Comparison of ENCODE assay signal across 1 cellular context in the genomic region with DNA sequence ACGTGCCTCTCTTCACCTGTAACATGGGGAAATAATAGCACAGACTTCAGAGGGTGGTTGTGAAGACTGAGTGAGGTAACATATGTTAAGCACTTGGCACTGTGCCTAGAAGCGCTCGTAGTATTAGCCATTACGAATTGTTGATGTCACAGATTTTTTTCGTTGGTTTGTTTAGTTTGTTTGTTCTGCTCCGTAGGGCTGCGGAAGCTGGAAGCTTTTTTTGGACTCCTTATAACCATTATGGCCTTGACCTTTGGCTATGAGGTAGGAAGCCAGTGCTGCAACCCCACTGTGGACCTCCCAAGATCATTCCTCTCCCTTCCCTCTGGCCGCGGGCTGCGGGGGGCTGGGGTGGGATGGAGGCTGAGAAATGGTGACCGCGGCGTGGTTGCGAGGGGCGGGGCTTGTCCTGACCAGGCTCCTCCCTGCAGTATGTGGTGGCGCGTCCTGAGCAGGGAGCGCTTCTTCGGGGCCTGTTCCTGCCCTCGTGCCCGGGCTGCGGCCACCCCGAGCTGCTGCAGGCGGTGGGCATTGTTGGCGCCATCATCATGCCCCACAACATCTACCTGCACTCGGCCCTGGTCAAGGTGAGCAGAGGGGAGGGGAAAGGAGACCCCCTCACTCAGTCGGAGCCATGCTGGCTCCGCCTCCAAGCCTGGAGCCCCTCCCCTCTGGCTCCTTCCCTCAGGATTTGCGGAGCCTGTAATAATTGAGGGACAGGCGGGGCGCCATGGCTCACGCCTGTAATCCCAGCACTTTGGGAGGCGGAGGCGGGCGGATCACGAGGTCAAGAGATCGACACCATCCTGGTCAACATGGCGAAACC.
TF ChIP-seq lines count a peak whose summit lies in the region.

No MANE protein-coding gene starts in this region.

TF ChIP-seq in HepG2, 621 proteins besides CTCF, POLR2A, EP300 and RAD21 (continued from another document and continues in another):
- TF ChIP-seq ZNF816 (CRISPR knock-in tag; IDR thresholded peaks at IDR 0.05; ENCODE audit: borderline replicate concordance) (no peak), ZNF207 (IDR thresholded peaks at IDR 0.05; ENCODE audit: borderline replicate concordance) (no peak), SMAD3 (CRISPR knock-in tag; IDR thresholded peaks at IDR 0.05) (no peak), KLF15 (CRISPR knock-in tag; IDR thresholded peaks at IDR 0.05; ENCODE audit: borderline replicate concordance) (no peak), ZNF652 (CRISPR knock-in tag; IDR thresholded peaks at IDR 0.05; ENCODE audit: borderline replicate concordance, low read depth) (no peak), PLRG1 (conservative IDR thresholded peaks at IDR 0.05) (no peak), PAX8 (CRISPR knock-in tag; IDR thresholded peaks at IDR 0.05; ENCODE audit: borderline replicate concordance) (no peak), ZNF7 (CRISPR knock-in tag; IDR thresholded peaks at IDR 0.05) (no peak), TCF12 (IDR thresholded peaks at IDR 0.05) (no peak), TCF12 (CRISPR knock-in tag; IDR thresholded peaks at IDR 0.05) (no peak), NR2F2 (IDR thresholded peaks at IDR 0.05; ENCODE audit: borderline replicate concordance, low read depth) (peak; percentile 56), GZF1 (CRISPR knock-in tag; IDR thresholded peaks at IDR 0.05) (no peak), RARA (CRISPR knock-in tag; IDR thresholded peaks at IDR 0.05) (peak; percentile 85), NFIB (CRISPR knock-in tag; IDR thresholded peaks at IDR 0.05; ENCODE audit: borderline replicate concordance) (no peak), SRSF1 (optimal IDR thresholded peaks at IDR 0.05; ENCODE audit: low read depth, low read length) (no peak), NFIC (IDR thresholded peaks at IDR 0.05; ENCODE audit: low read length) (peak; percentile 91), MYC (CRISPR knock-in tag; IDR thresholded peaks at IDR 0.05; ENCODE audit: borderline replicate concordance) (no peak), ZNF572 (CRISPR knock-in tag; IDR thresholded peaks at IDR 0.05) (no peak), SPEN (CRISPR knock-in tag; IDR thresholded peaks at IDR 0.05; ENCODE audit: low read depth) (peak; percentile 16; the same call in 1 of the 2 replicates), AGO1 (IDR thresholded peaks at IDR 0.05; ENCODE audit: low read depth, low read length, poor library complexity, severe bottlenecking) (no peak), ZNF615 (CRISPR knock-in tag; IDR thresholded peaks at IDR 0.05; ENCODE audit: borderline replicate concordance) (no peak), ZFP36L2 (CRISPR knock-in tag; IDR thresholded peaks at IDR 0.05) (no peak), TAF15 (IDR thresholded peaks at IDR 0.05; ENCODE audit: low read depth, low read length, poor library complexity, severe bottlenecking) (no peak), ZNF251 (CRISPR knock-in tag; IDR thresholded peaks at IDR 0.05) (no peak), ZMYM2 (CRISPR knock-in tag; IDR thresholded peaks at IDR 0.05) (no peak), ZNF34 (CRISPR knock-in tag; IDR thresholded peaks at IDR 0.05; ENCODE audit: borderline replicate concordance) (no peak), HNF4G (IDR thresholded peaks at IDR 0.05; ENCODE audit: borderline replicate concordance, low read depth, low read length) (peak; percentile 61; the same call in 1 of the 2 replicates), HNF4G (CRISPR knock-in tag; IDR thresholded peaks at IDR 0.05; ENCODE audit: borderline replicate concordance, low read depth) (no peak), ZNF335 (CRISPR knock-in tag; IDR thresholded peaks at IDR 0.05) (no peak), ZNF44 (CRISPR knock-in tag; IDR thresholded peaks at IDR 0.05) (no peak), ZSCAN9 (CRISPR knock-in tag; IDR thresholded peaks at IDR 0.05; ENCODE audit: borderline replicate concordance) (no peak), ZNF557 (CRISPR knock-in tag; IDR thresholded peaks at IDR 0.05) (no peak), SCMH1 (CRISPR knock-in tag; IDR thresholded peaks at IDR 0.05; ENCODE audit: borderline replicate concordance) (no peak), CREB1 (IDR thresholded peaks at IDR 0.05) (peak; percentile 78; the same call in 1 of the 2 replicates), CREB1 (CRISPR knock-in tag; IDR thresholded peaks at IDR 0.05) (peak; percentile 87), HMG20A (CRISPR knock-in tag; IDR thresholded peaks at IDR 0.05; ENCODE audit: borderline replicate concordance) (peak; percentile 35; the same call in 1 of the 2 replicates), YY1 (IDR thresholded peaks at IDR 0.05; ENCODE audit: insufficient read depth, insufficient replicate concordance, low read depth, low read length) (peak; percentile 8), ZNF724P (CRISPR knock-in tag; IDR thresholded peaks at IDR 0.05; ENCODE audit: borderline replicate concordance) (no peak), SYNCRIP (IDR thresholded peaks at IDR 0.05; ENCODE audit: insufficient read depth, low read depth, low read length) (no peak), XBP1 (CRISPR knock-in tag; IDR thresholded peaks at IDR 0.05) (no peak), ATF7 (IDR thresholded peaks at IDR 0.05) (no peak), ATF7 (CRISPR knock-in tag; IDR thresholded peaks at IDR 0.05) (0 out of 2 replicates have a peak, but pooled peaks have one; percentile 29), HCFC1 (IDR thresholded peaks at IDR 0.05; ENCODE audit: low read depth, low read length) (no peak), CC2D1A (CRISPR knock-in tag; IDR thresholded peaks at IDR 0.05) (no peak), SP1 (IDR thresholded peaks at IDR 0.05) (no peak), SP1 (CRISPR knock-in tag; IDR thresholded peaks at IDR 0.05) (no peak), GTF2F1 (IDR thresholded peaks at IDR 0.05; ENCODE audit: low read length) (no peak), ZNF792 (CRISPR knock-in tag; IDR thresholded peaks at IDR 0.05) (no peak), ONECUT2 (CRISPR knock-in tag; IDR thresholded peaks at IDR 0.05) (no peak), LCORL (IDR thresholded peaks at IDR 0.05) (no peak), LCORL (CRISPR knock-in tag; IDR thresholded peaks at IDR 0.05) (peak; percentile 65; the same call in 1 of the 2 replicates), NAIF1 (CRISPR knock-in tag; IDR thresholded peaks at IDR 0.05; ENCODE audit: borderline replicate concordance) (no peak), NFKB2 (CRISPR knock-in tag; IDR thresholded peaks at IDR 0.05; ENCODE audit: borderline replicate concordance) (no peak), FOXA3 (CRISPR knock-in tag; IDR thresholded peaks at IDR 0.05) (no peak), ZFP90 (CRISPR knock-in tag; IDR thresholded peaks at IDR 0.05; ENCODE audit: borderline replicate concordance) (no peak), HHEX (CRISPR knock-in tag; IDR thresholded peaks at IDR 0.05) (no peak), SNAI1 (CRISPR knock-in tag; IDR thresholded peaks at IDR 0.05; ENCODE audit: borderline replicate concordance) (no peak), CHD2 (IDR thresholded peaks at IDR 0.05; ENCODE audit: low read depth, low read length) (no peak), ZFP37 (CRISPR knock-in tag; IDR thresholded peaks at IDR 0.05; ENCODE audit: borderline replicate concordance) (no peak), ZNF331 (CRISPR knock-in tag; IDR thresholded peaks at IDR 0.05) (peak; percentile 31; the same call in 1 of the 2 replicates)
- TF ChIP-seq, protein P1, sequence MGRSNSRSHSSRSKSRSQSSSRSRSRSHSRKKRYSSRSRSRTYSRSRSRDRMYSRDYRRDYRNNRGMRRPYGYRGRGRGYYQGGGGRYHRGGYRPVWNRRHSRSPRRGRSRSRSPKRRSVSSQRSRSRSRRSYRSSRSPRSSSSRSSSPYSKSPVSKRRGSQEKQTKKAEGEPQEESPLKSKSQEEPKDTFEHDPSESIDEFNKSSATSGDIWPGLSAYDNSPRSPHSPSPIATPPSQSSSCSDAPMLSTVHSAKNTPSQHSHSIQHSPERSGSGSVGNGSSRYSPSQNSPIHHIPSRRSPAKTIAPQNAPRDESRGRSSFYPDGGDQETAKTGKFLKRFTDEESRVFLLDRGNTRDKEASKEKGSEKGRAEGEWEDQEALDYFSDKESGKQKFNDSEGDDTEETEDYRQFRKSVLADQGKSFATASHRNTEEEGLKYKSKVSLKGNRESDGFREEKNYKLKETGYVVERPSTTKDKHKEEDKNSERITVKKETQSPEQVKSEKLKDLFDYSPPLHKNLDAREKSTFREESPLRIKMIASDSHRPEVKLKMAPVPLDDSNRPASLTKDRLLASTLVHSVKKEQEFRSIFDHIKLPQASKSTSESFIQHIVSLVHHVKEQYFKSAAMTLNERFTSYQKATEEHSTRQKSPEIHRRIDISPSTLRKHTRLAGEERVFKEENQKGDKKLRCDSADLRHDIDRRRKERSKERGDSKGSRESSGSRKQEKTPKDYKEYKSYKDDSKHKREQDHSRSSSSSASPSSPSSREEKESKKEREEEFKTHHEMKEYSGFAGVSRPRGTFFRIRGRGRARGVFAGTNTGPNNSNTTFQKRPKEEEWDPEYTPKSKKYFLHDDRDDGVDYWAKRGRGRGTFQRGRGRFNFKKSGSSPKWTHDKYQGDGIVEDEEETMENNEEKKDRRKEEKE (IDR thresholded peaks at IDR 0.05): no peak
- TF ChIP-seq, protein P2, sequence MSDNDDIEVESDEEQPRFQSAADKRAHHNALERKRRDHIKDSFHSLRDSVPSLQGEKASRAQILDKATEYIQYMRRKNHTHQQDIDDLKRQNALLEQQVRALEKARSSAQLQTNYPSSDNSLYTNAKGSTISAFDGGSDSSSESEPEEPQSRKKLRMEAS (IDR thresholded peaks at IDR 0.05): no peak
- TF ChIP-seq, protein P3, sequence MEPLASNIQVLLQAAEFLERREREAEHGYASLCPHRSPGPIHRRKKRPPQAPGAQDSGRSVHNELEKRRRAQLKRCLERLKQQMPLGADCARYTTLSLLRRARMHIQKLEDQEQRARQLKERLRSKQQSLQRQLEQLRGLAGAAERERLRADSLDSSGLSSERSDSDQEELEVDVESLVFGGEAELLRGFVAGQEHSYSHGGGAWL (CRISPR knock-in tag; IDR thresholded peaks at IDR 0.05): no peak
- TF ChIP-seq, protein P4, sequence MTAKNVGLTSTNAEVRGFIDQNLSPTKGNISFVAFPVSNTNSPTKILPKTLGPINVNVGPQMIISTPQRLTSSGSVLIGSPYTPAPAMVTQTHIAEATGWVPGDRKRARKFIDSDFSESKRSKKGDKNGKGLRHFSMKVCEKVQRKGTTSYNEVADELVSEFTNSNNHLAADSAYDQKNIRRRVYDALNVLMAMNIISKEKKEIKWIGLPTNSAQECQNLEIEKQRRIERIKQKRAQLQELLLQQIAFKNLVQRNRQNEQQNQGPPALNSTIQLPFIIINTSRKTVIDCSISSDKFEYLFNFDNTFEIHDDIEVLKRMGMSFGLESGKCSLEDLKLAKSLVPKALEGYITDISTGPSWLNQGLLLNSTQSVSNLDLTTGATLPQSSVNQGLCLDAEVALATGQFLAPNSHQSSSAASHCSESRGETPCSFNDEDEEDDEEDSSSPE (CRISPR knock-in tag; IDR thresholded peaks at IDR 0.05): no peak
- TF ChIP-seq, protein P5, sequence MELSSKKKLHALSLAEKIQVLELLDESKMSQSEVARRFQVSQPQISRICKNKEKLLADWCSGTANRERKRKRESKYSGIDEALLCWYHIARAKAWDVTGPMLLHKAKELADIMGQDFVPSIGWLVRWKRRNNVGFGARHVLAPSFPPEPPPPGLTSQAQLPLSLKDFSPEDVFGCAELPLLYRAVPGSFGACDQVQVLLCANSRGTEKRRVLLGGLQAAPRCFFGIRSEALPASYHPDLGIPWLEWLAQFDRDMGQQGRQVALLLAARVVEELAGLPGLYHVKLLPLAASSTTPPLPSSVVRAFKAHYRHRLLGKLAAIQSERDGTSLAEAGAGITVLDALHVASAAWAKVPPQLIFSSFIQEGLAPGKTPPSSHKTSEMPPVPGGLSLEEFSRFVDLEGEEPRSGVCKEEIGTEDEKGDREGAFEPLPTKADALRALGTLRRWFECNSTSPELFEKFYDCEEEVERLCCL (CRISPR knock-in tag; IDR thresholded peaks at IDR 0.05; ENCODE audit: borderline replicate concordance): no peak
- TF ChIP-seq, protein P6, sequence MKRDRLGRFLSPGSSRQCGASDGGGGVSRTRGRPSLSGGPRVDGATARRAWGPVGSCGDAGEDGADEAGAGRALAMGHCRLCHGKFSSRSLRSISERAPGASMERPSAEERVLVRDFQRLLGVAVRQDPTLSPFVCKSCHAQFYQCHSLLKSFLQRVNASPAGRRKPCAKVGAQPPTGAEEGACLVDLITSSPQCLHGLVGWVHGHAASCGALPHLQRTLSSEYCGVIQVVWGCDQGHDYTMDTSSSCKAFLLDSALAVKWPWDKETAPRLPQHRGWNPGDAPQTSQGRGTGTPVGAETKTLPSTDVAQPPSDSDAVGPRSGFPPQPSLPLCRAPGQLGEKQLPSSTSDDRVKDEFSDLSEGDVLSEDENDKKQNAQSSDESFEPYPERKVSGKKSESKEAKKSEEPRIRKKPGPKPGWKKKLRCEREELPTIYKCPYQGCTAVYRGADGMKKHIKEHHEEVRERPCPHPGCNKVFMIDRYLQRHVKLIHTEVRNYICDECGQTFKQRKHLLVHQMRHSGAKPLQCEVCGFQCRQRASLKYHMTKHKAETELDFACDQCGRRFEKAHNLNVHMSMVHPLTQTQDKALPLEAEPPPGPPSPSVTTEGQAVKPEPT (CRISPR knock-in tag; IDR thresholded peaks at IDR 0.05; ENCODE audit: low read depth): no peak
- TF ChIP-seq, protein P7, sequence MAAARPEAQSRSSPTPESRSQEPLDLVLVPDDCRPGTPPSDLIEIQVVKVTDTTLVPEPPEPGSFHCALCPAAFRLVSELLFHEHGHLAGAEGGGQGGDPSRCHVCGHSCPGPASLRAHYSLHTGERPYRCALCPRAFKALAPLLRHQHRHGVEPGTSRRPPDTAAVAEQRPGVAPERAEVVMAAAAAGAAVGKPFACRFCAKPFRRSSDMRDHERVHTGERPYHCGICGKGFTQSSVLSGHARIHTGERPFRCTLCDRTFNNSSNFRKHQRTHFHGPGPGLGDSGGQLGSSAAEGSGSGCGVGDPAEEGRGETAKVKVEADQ (CRISPR knock-in tag; IDR thresholded peaks at IDR 0.05; ENCODE audit: borderline replicate concordance): no peak
- TF ChIP-seq, protein P8, sequence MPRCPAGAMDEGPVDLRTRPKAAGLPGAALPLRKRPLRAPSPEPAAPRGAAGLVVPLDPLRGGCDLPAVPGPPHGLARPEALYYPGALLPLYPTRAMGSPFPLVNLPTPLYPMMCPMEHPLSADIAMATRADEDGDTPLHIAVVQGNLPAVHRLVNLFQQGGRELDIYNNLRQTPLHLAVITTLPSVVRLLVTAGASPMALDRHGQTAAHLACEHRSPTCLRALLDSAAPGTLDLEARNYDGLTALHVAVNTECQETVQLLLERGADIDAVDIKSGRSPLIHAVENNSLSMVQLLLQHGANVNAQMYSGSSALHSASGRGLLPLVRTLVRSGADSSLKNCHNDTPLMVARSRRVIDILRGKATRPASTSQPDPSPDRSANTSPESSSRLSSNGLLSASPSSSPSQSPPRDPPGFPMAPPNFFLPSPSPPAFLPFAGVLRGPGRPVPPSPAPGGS (CRISPR knock-in tag; IDR thresholded peaks at IDR 0.05): no peak
- TF ChIP-seq, protein P9, sequence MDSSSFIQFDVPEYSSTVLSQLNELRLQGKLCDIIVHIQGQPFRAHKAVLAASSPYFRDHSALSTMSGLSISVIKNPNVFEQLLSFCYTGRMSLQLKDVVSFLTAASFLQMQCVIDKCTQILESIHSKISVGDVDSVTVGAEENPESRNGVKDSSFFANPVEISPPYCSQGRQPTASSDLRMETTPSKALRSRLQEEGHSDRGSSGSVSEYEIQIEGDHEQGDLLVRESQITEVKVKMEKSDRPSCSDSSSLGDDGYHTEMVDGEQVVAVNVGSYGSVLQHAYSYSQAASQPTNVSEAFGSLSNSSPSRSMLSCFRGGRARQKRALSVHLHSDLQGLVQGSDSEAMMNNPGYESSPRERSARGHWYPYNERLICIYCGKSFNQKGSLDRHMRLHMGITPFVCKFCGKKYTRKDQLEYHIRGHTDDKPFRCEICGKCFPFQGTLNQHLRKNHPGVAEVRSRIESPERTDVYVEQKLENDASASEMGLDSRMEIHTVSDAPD (CRISPR knock-in tag; IDR thresholded peaks at IDR 0.05): no peak
